8 cellular contexts compared by ENCODE assay signal in genomic region chr11:36149538-36150242, GRCh38.
DNase-seq lines count a peak whose midpoint lies in the region; ATAC-seq and TF ChIP-seq lines count a peak whose summit lies in the region.

No MANE protein-coding gene starts in this region.

- peak overlapping the region in 4 of 5 experiments; percentile 10 to 13 (median 12) for H3K4me3 Mint-ChIP-seq in brain
- no peak overlapping the region for H3K4me3 Mint-ChIP-seq in stimulated activated memory B cell treated with anti-CD40 and anti-IgM and Interleukin-4, amounts not matched to agents 10 μg/mL and 1 μg/mL and 100 μg/mL, for 72 hours

- no peaks in the 10 kb centered on the region for H3K27me3 Mint-ChIP-seq in brain
- H3K27me3 Mint-ChIP-seq in stimulated activated memory B cell treated with anti-CD40 and anti-IgM and Interleukin-4, amounts not matched to agents 10 μg/mL and 1 μg/mL and 100 μg/mL, for 72 hours, result peaks cover 28% of the 10 kb centered on the region

- peak overlapping the region; percentile 71 to 98 (median 96) for H3K27ac Mint-ChIP-seq in brain
- H3K27ac Mint-ChIP-seq in stimulated activated memory B cell treated with anti-CD40 and anti-IgM and Interleukin-4, amounts not matched to agents 10 μg/mL and 1 μg/mL and 100 μg/mL, for 72 hours, result no peak overlapping the region

- TF ChIP-seq CTCF in GM20000 (IDR thresholded peaks at IDR 0.05; ENCODE audit: extremely low read depth, missing control alignments), result peak; percentile 30
- TF ChIP-seq CTCF in brain (conservative IDR thresholded peaks at IDR 0.05), result peak; percentile 27 to 43
- TF ChIP-seq CTCF in kidney epithelial cell (IDR thresholded peaks at IDR 0.05; ENCODE audit: insufficient read depth, low read length, poor library complexity, severe bottlenecking), result peak; percentile 44

- no peaks in the 10 kb centered on the region for H3K27me3 ChIP-seq in kidney epithelial cell (ENCODE audit: control insufficient read depth, insufficient read depth, low read length)

- ATAC-seq in HG03520 (IDR thresholded peaks at IDR 0.05; ENCODE audit: unreplicated experiment), result peak; percentile 81
- peak; percentile 74 for ATAC-seq in stimulated activated memory B cell treated with anti-CD40 and anti-IgM and Interleukin-4, amounts not matched to agents 10 μg/mL and 1 μg/mL and 100 μg/mL, for 72 hours

- peak; percentile 14 to 45 (median 38) for DNase-seq in NCI-H1417 (lab: John Stamatoyannopoulos, UW)
- no peak for DNase-seq in NCI-H1417 treated with DMSO at 0.1 percent for 48 hours (lab: John Stamatoyannopoulos, UW)
- peak; percentile 71 for DNase-seq in GM20000 (ENCODE audit: low spot score)
- DNase-seq in RPMI7951 (ENCODE audit: low read depth), result peak; percentile 98
- DNase-seq in kidney epithelial cell (ENCODE audit: low read depth), result peak; percentile 97

- H3K36me3 ChIP-seq in kidney epithelial cell (ENCODE audit: control insufficient read depth, insufficient read depth, low read length), result no peaks in the 10 kb centered on the region

- H3K4me3 ChIP-seq in kidney epithelial cell (ENCODE audit: low read depth, low read length), result no peak overlapping the region

- peaks cover 72% of the 10 kb centered on the region for H3K4me1 Mint-ChIP-seq in brain
- H3K4me1 Mint-ChIP-seq in stimulated activated memory B cell treated with anti-CD40 and anti-IgM and Interleukin-4, amounts not matched to agents 10 μg/mL and 1 μg/mL and 100 μg/mL, for 72 hours, result peaks cover 7% of the 10 kb centered on the region

- peaks cover 0 to 3% (median 0%) of the 10 kb centered on the region in 5 experiments for H3K9me3 Mint-ChIP-seq in brain
- H3K9me3 Mint-ChIP-seq in stimulated activated memory B cell treated with anti-CD40 and anti-IgM and Interleukin-4, amounts not matched to agents 10 μg/mL and 1 μg/mL and 100 μg/mL, for 72 hours, result no peaks in the 10 kb centered on the region

- peaks cover 10% of the 10 kb centered on the region for H3K36me3 Mint-ChIP-seq in brain
- no peaks in the 10 kb centered on the region for H3K36me3 Mint-ChIP-seq in stimulated activated memory B cell treated with anti-CD40 and anti-IgM and Interleukin-4, amounts not matched to agents 10 μg/mL and 1 μg/mL and 100 μg/mL, for 72 hours
